In genomic region chr20:12982098-12982497, GRCh38 we compare ENCODE assay signal across 24 cellular contexts. TPM values are rescaled to one million over a fixed set of nuclear protein-coding genes. Genes with fewer than 3 reads are reported as not detected.
DNase-seq lines count a peak whose midpoint lies in the region; ATAC-seq, FAIRE-seq and TF ChIP-seq lines count a peak whose summit lies in the region.
"Had no signal": no experiment of that assay in that cellular context is flagged by ENCODE, and none has a peak within 500 bp of the region (broad histone marks: within the 10 kb centered on the region; RNA-seq: fewer than 3 reads in every experiment).

No MANE protein-coding gene starts in this region.

- no peak overlapping the region for H3K27ac ChIP-seq in mammary epithelial cell (ENCODE audit: insufficient read depth, low read depth, low read length)
- no peak overlapping the region for H3K27ac ChIP-seq in PC-3 (ENCODE audit: low read length)
- H3K27ac ChIP-seq in keratinocyte (ENCODE audit: control insufficient read depth, insufficient read depth, low read length) = no peak overlapping the region
- H3K27ac ChIP-seq: 22Rv1; BLaER1 treated with 17β-estradiol and CSF1 and Interleukin-3, amounts not matched to agents 10 nM and 100 nM had no signal

- no peaks in the 10 kb centered on the region for H3K9me2 ChIP-seq in PC-3 (replicated peaks; ENCODE audit: low read length)

- in situ Hi-C loops in mammary epithelial cell (cut with MboI; ENCODE audit: low sequenced_read_pairs in 2 of 2) = no loop called here

- no peaks in the 10 kb centered on the region for H3K9me1 ChIP-seq in keratinocyte (ENCODE audit: control insufficient read depth, extremely low read depth, insufficient read depth, low read length)

- no peak overlapping the region for H3K4me3 ChIP-seq in mammary epithelial cell (replicated peaks in 1 of 3; ENCODE audit: insufficient read depth in 1 of 3, low read depth in 2 of 3, low read length in 3 of 3)
- no peak overlapping the region for H3K4me3 ChIP-seq in PC-3 (ENCODE audit: low read length)
- H3K4me3 ChIP-seq in keratinocyte (ENCODE audit: control insufficient read depth in 2 of 3, extremely low read depth in 1 of 3, insufficient read depth in 2 of 3, low read depth in 1 of 3, low read length in 3 of 3) = no peak overlapping the region
- H3K4me3 ChIP-seq: BLaER1 treated with 17β-estradiol and CSF1 and Interleukin-3, amounts not matched to agents 10 nM and 100 nM; GM23338; HAP-1 had no signal

- DNase-seq in mammary epithelial cell (peak; percentile 8), MCF 10A (ENCODE audit: unreplicated experiment) (no peak), PC-3 (peak; percentile 39), keratinocyte (ENCODE audit: low read depth, low spot score) (no peak), Calu3 (no peak), NCI-H2107 treated with DMSO at 0.1 percent for 48 hours (lab: John Stamatoyannopoulos, UW; ENCODE audit: unreplicated experiment) (no peak)
- DNase-seq: ACHN; AML-193; BE2C; CD4-positive, alpha-beta T cell; CD8-positive, alpha-beta memory T cell; DMS53; DMS79 treated with DMSO at 0.1 percent for 48 hours; GF-D8; HFFc6 had no signal

- H3K27me3 Mint-ChIP-seq in MCF 10A (ENCODE audit: insufficient read depth, unreplicated experiment) (no peaks in the 10 kb centered on the region), Calu3 (ENCODE audit: unreplicated experiment) (no peaks in the 10 kb centered on the region)
- H3K27me3 Mint-ChIP-seq: CD4-positive, alpha-beta T cell; CD8-positive, alpha-beta memory T cell had no signal

- intact Hi-C loops in mammary epithelial cell (cut with micrococcal nuclease) (loop anchor here (5.0 kb wide), 1 partner anchor 50 kb away; no protein-coding TSS in a partner anchor), MCF 10A (cut with micrococcal nuclease) (no loop called here), PC-3 (cut with micrococcal nuclease) (no loop called here), Calu3 (cut with micrococcal nuclease; ENCODE audit: unreplicated experiment) (loop anchor here (10.0 kb wide), 1 partner anchor 53 kb away; no protein-coding TSS in a partner anchor)

- POLR2A ChIA-PET in MCF 10A (lab: Yijun Ruan, JAX) (interaction anchor here (4.4 kb wide), 1 partner anchor 47 kb away, joined by 27 read pairs; no protein-coding TSS in a partner anchor), PC-3 (lab: Charles Lee; ENCODE audit: unreplicated experiment) (no interaction called here)

- TF ChIP-seq CTCF in mammary epithelial cell (conservative IDR thresholded peaks at IDR 0.05 in 1 of 2, IDR thresholded peaks at IDR 0.05 in 1 of 2; ENCODE audit: extremely low read depth in 1 of 2, insufficient read depth in 1 of 2, low read depth in 1 of 2, low read length in 2 of 2) (no peak), MCF 10A (IDR thresholded peaks at IDR 0.05; ENCODE audit: unreplicated experiment) (no peak), PC-3 (conservative IDR thresholded peaks at IDR 0.05; ENCODE audit: low read depth, low read length) (no peak), keratinocyte (optimal IDR thresholded peaks at IDR 0.05 in 1 of 3, IDR thresholded peaks at IDR 0.05 in 1 of 3, conservative IDR thresholded peaks at IDR 0.05 in 1 of 3; ENCODE audit: extremely low read depth in 1 of 3, insufficient read depth in 2 of 3, low read length in 3 of 3) (no peak), Calu3 (IDR thresholded peaks at IDR 0.05; ENCODE audit: unreplicated experiment) (no peak)

- WGBS in mammary epithelial cell (ENCODE audit: low coverage, missing lambda C conversion rate) = 18% methylated on average over 2 of the region's 2 CpGs

- H3K79me2 ChIP-seq in mammary epithelial cell (ENCODE audit: insufficient read depth, low read length) (no peaks in the 10 kb centered on the region), PC-3 (ENCODE audit: low read length) (no peaks in the 10 kb centered on the region), keratinocyte (ENCODE audit: control insufficient read depth, insufficient read depth, low read length) (no peaks in the 10 kb centered on the region)

- H3K36me3 Mint-ChIP-seq in MCF 10A (ENCODE audit: insufficient read depth, unreplicated experiment) = no peaks in the 10 kb centered on the region
- no peaks in the 10 kb centered on the region for H3K36me3 Mint-ChIP-seq in Calu3 (ENCODE audit: insufficient read depth, unreplicated experiment)
- H3K36me3 Mint-ChIP-seq: CD14-positive monocyte; CD8-positive, alpha-beta memory T cell had no signal

- no peak overlapping the region for H3K4me2 ChIP-seq in mammary epithelial cell (ENCODE audit: insufficient read depth, low read depth, low read length)
- no peak overlapping the region for H3K4me2 ChIP-seq in PC-3 (ENCODE audit: low read length)
- no peak overlapping the region for H3K4me2 ChIP-seq in keratinocyte (ENCODE audit: control insufficient read depth, extremely low read depth, insufficient read depth, low read depth, low read length)
- H3K4me2 ChIP-seq: BLaER1 treated with 17β-estradiol and CSF1 and Interleukin-3, amounts not matched to agents 10 nM and 100 nM; GM23338 had no signal

- H3K9ac ChIP-seq in mammary epithelial cell (ENCODE audit: insufficient read depth, low read length) (no peak overlapping the region), PC-3 (ENCODE audit: low read length) (no peak overlapping the region), keratinocyte (ENCODE audit: control insufficient read depth, extremely low read depth, insufficient read depth, low read length) (no peak overlapping the region)
- H3K9ac ChIP-seq: BLaER1 treated with 17β-estradiol and CSF1 and Interleukin-3, amounts not matched to agents 10 nM and 100 nM had no signal

- dilution Hi-C loops in mammary epithelial cell (cut with HindIII; ENCODE audit: low sequenced_read_pairs) = loop anchor here (25.0 kb wide), 1 partner anchor 305 kb away; no protein-coding TSS in a partner anchor
- dilution Hi-C loops in keratinocyte (cut with MboI; ENCODE audit: extremely low pct_ligation_motif_present, low sequenced_read_pairs) = no loop called here

- ATAC-seq in PC-3 = peak; percentile 19; the same call in 1 of the 2 replicates
- ATAC-seq: GM23338 had no signal

- peaks cover 19% of the 10 kb centered on the region for H3K4me1 ChIP-seq in mammary epithelial cell (ENCODE audit: insufficient read depth, low read length)
- H3K4me1 ChIP-seq in PC-3 (ENCODE audit: insufficient read depth, low read length) = peaks cover 28% of the 10 kb centered on the region
- H3K4me1 ChIP-seq in keratinocyte (ENCODE audit: control insufficient read depth, extremely low read depth, insufficient read depth, low read length) = peaks cover 21% of the 10 kb centered on the region
- H3K4me1 ChIP-seq: BE2C, HAP-1 had no signal

- H2AFZ ChIP-seq in mammary epithelial cell (ENCODE audit: low read depth, low read length) (peak overlapping the region; percentile 71), PC-3 (ENCODE audit: low read length) (0 out of 2 replicates have a peak overlapping the region, but pooled peaks have one; percentile 17), keratinocyte (ENCODE audit: control insufficient read depth, low read length) (peak overlapping the region; percentile 58)
- H2AFZ ChIP-seq: GM23338 had no signal

- FAIRE-seq in keratinocyte (lab: Jason Lieb, UNC) = no peak
- FAIRE-seq: GM12891, GM18507, H54 had no signal

- H3K27me3 ChIP-seq in mammary epithelial cell (ENCODE audit: insufficient read depth, low read length) = no peaks in the 10 kb centered on the region
- no peaks in the 10 kb centered on the region for H3K27me3 ChIP-seq in PC-3 (ENCODE audit: low read length)
- H3K27me3 ChIP-seq in keratinocyte (ENCODE audit: control insufficient read depth, extremely low read depth, insufficient read depth, low read length) = no peaks in the 10 kb centered on the region
- H3K27me3 ChIP-seq: BE2C; BLaER1 treated with 17β-estradiol and CSF1 and Interleukin-3, amounts not matched to agents 10 nM and 100 nM had no signal

- H3K9me3 ChIP-seq in mammary epithelial cell (replicated peaks; ENCODE audit: insufficient read depth, low read length) (no peaks in the 10 kb centered on the region), PC-3 (ENCODE audit: low read length) (no peaks in the 10 kb centered on the region), keratinocyte (ENCODE audit: control insufficient read depth, low read depth, low read length) (no peaks in the 10 kb centered on the region)
- H3K9me3 ChIP-seq: BE2C; BLaER1 treated with 17β-estradiol and CSF1 and Interleukin-3, amounts not matched to agents 10 nM and 100 nM; HAP-1 had no signal

- no peaks in the 10 kb centered on the region for H3F3A ChIP-seq in PC-3 (ENCODE audit: low read length, unreplicated experiment)

- BruUV-seq in mammary epithelial cell (replicated peaks; lab: Mats Ljungman, UMichigan) = no TSS peak
- no TSS peak for BruUV-seq in MCF 10A (replicated peaks; lab: Mats Ljungman, UMichigan)
- no TSS peak for BruUV-seq in PC-3 (replicated peaks; lab: Mats Ljungman, UMichigan)
- BruUV-seq in Calu3 (replicated peaks; lab: Mats Ljungman, UMichigan) = no TSS peak

- peaks cover 20% of the 10 kb centered on the region for H3K4me1 Mint-ChIP-seq in MCF 10A (ENCODE audit: insufficient read depth, unreplicated experiment)
- peaks cover 41% of the 10 kb centered on the region for H3K4me1 Mint-ChIP-seq in Calu3 (ENCODE audit: low read depth, unreplicated experiment)
- H3K4me1 Mint-ChIP-seq: CD14-positive monocyte; CD8-positive, alpha-beta memory T cell; GM23338 had no signal

- no peak overlapping the region for H3K4me3 Mint-ChIP-seq in MCF 10A (ENCODE audit: unreplicated experiment)
- no peak overlapping the region for H3K4me3 Mint-ChIP-seq in Calu3 (ENCODE audit: low read depth, unreplicated experiment)
- H3K4me3 Mint-ChIP-seq: CD14-positive monocyte; CD4-positive, alpha-beta T cell; CD8-positive, alpha-beta memory T cell; GM23338; HFFc6 had no signal

- no peaks in the 10 kb centered on the region for H4K20me1 ChIP-seq in mammary epithelial cell (ENCODE audit: insufficient read depth, low read length)
- no peaks in the 10 kb centered on the region for H4K20me1 ChIP-seq in PC-3 (ENCODE audit: low read length)
- H4K20me1 ChIP-seq in keratinocyte (ENCODE audit: control insufficient read depth, extremely low read depth, insufficient read depth, low read length) = no peaks in the 10 kb centered on the region
- H4K20me1 ChIP-seq: BLaER1 treated with 17β-estradiol and CSF1 and Interleukin-3, amounts not matched to agents 10 nM and 100 nM had no signal

- H3K27ac Mint-ChIP-seq in MCF 10A (ENCODE audit: low read depth, unreplicated experiment) = no peak overlapping the region
- no peak overlapping the region for H3K27ac Mint-ChIP-seq in Calu3 (ENCODE audit: unreplicated experiment)
- H3K27ac Mint-ChIP-seq: CD14-positive monocyte; CD4-positive, alpha-beta T cell; CD8-positive, alpha-beta memory T cell; GM23338; HFFc6 had no signal

- H3K36me3 ChIP-seq in mammary epithelial cell (ENCODE audit: insufficient read depth, low read length) = no peaks in the 10 kb centered on the region
- no peaks in the 10 kb centered on the region for H3K36me3 ChIP-seq in PC-3 (ENCODE audit: low read depth, low read length)
- no peaks in the 10 kb centered on the region for H3K36me3 ChIP-seq in keratinocyte (ENCODE audit: control insufficient read depth in 2 of 2, extremely low read depth in 1 of 2, insufficient read depth in 2 of 2, low read length in 2 of 2)
- H3K36me3 ChIP-seq: BE2C; BLaER1 treated with 17β-estradiol and CSF1 and Interleukin-3, amounts not matched to agents 10 nM and 100 nM; HAP-1 had no signal

- H3K9me3 Mint-ChIP-seq in MCF 10A (ENCODE audit: unreplicated experiment) (peaks cover 9% of the 10 kb centered on the region), Calu3 (ENCODE audit: low read depth, unreplicated experiment) (peaks cover 2% of the 10 kb centered on the region)
- H3K9me3 Mint-ChIP-seq: CD14-positive monocyte; CD4-positive, alpha-beta T cell; GM23338 had no signal

- CTCF ChIA-PET in mammary epithelial cell (lab: Charles Lee; ENCODE audit: low non-redundant PET) (no interaction called here), MCF 10A (lab: Yijun Ruan, JAX) (interaction anchor here (0.7 to 1.2 kb wide), 5 partner anchors 11 to 136 kb away, joined by 3 to 8 read pairs (median 5); no protein-coding TSS in a partner anchor), PC-3 (lab: Charles Lee) (no interaction called here), Calu3 (lab: Charles Lee) (no interaction called here)

RNA-seq across cellular contexts. Expression of gene SPTLC3, which starts 26.7 kb away (rescaled TPM):
- 10 to 100 TPM; 10.1 to 12.5 TPM for total RNA-seq in mammary epithelial cell
- 3.6 TPM for polyA plus RNA-seq in mammary epithelial cell
- 6.3 TPM for polyA minus RNA-seq in mammary epithelial cell
- total RNA-seq in MCF 10A (2022) = 15.6 and 20.3 TPM in 2 replicates
- total RNA-seq in PC-3 (2014; rRNA removed) = 6.3 and 16.3 TPM in 2 replicates
- polyA plus RNA-seq in keratinocyte = 6.5 to 11.4 TPM (median 10.0 TPM) in 3 replicates
- polyA plus RNA-seq in keratinocyte (2011; ENCODE audit: low read depth) = 118 TPM
- polyA plus RNA-seq in keratinocyte (2011; cell fraction: cytosol; rRNA removed) = 4.4 and 6.6 TPM in 2 replicates
- 13.1 and 15.3 TPM in 2 replicates for polyA plus RNA-seq in keratinocyte (2011; cell fraction: nucleus; rRNA removed)
- 6.8 and 38.7 TPM in 2 replicates for polyA plus RNA-seq in keratinocyte (2012; ENCODE audit: low replicate concordance)
- 1.8 to 14.7 TPM (median 9.0 TPM) in 3 replicates for polyA minus RNA-seq in keratinocyte
- 2.9 TPM for polyA minus RNA-seq in keratinocyte (2011; cell fraction: cytosol; rRNA and poly(A)+ RNA removed)
- 9.0 and 27.8 TPM in 2 replicates for polyA minus RNA-seq in keratinocyte (2011; cell fraction: nucleus; rRNA and poly(A)+ RNA removed)
- 7.5 and 11.1 TPM in 2 replicates for total RNA-seq in Calu3 (2022)
- total RNA-seq: CD8-positive, alpha-beta memory T cell; G401; HFFc6 had no signal
- polyA plus RNA-seq: CD14-positive monocyte had no signal

Comparison
In these comparisons a context has a peak if more than half of its experiments do, and no peak if none do; other contexts are left out.
1. DNase-seq: peak in mammary epithelial cell (single experiment) and PC-3 (single experiment); none in MCF 10A (single experiment), keratinocyte (single experiment), Calu3 (single experiment) and NCI-H2107 treated with DMSO at 0.1 percent for 48 hours (single experiment).
2. intact Hi-C loops: an anchor here in mammary epithelial cell (5.0 kb wide) and Calu3 (10.0 kb wide); none called in MCF 10A and PC-3.
3. H2AFZ ChIP-seq: peak in every context shown above with its lines; median percentile 71 in mammary epithelial cell; 58 in keratinocyte; 17 in PC-3.